Comparison of ENCODE assay signal across 9 cellular contexts in the genomic region with DNA sequence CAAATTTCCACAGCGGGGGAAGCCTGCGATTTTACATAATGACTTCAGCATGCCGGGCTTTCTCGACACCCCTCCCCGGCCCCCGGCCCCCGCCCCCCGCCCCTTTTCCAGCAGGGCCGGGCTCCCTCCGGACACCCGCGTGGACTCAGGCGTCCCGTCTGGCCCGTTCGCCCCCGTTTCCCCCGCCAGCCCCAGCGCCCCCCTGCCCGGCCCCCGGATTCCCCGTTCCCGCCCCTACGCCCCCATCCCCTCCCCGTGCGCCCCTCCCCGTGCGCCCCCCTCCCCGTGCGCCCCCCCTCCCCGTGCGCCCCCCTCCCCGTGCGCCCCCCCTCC. TPM values are rescaled to one million over a fixed set of nuclear protein-coding genes. Genes with fewer than 3 reads are reported as not detected.
DNase-seq lines count a peak whose midpoint lies in the region; ATAC-seq, FAIRE-seq and TF ChIP-seq lines count a peak whose summit lies in the region.
"Had no signal": no experiment of that assay in that cellular context is flagged by ENCODE, and none has a peak within 500 bp of the region (broad histone marks: within the 10 kb centered on the region; RNA-seq: fewer than 3 reads in every experiment).

No MANE protein-coding gene starts in this region.

- H4K20me1 ChIP-seq in Karpas-422 (ENCODE audit: insufficient read depth, low read depth, low read length) (peaks cover 6% of the 10 kb centered on the region; the same call in 1 of the 2 replicates), HepG2 (ENCODE audit: insufficient read depth, low read length) (peaks cover 5% of the 10 kb centered on the region)

- no TSS peak for BruUV-seq in HepG2 (replicated peaks; lab: Mats Ljungman, UMichigan)

- H3K4me3 Mint-ChIP-seq in CD4-positive, CD25-positive, alpha-beta regulatory T cell: peak overlapping the region; percentile 83 to 97 (median 88)
- peak overlapping the region; percentile 87 for H3K4me3 Mint-ChIP-seq in endothelial cell (ENCODE audit: unreplicated experiment)

- no peak for DNase-seq in CD4-positive, CD25-positive, alpha-beta regulatory T cell
- DNase-seq in Karpas-422 (no peak), endothelial cell (ENCODE audit: low spot score) (peak; percentile 29), prostate gland (ENCODE audit: low spot score) (no peak), HepG2 (ENCODE audit: low spot score) (no peak), erythroblast (lab: John Stamatoyannopoulos, UW) (no peak)
- DNase-seq: activated CD8-positive, alpha-beta memory T cell treated with anti-CD3 and anti-CD28 coated beads, Interleukin-2, amount 10 ng/mL, durations not matched to agents 7 days and 5 days had no signal

- peaks cover 2 to 45% (median 18%) of the 10 kb centered on the region in 4 donors for H3K4me1 Mint-ChIP-seq in CD4-positive, CD25-positive, alpha-beta regulatory T cell
- H3K4me1 Mint-ChIP-seq in endothelial cell (ENCODE audit: unreplicated experiment): peaks cover 15% of the 10 kb centered on the region

- POLR2A ChIA-PET in HepG2 (lab: Yijun Ruan, JAX): no interaction called here

- H3K36me3 ChIP-seq in CD4-positive, CD25-positive, alpha-beta regulatory T cell (ENCODE audit: control insufficient read depth, insufficient read depth, low read length): no peaks in the 10 kb centered on the region
- H3K36me3 ChIP-seq in Karpas-422 (ENCODE audit: insufficient read depth, low read length): peaks cover 8% of the 10 kb centered on the region; the same call in 1 of the 2 replicates
- H3K36me3 ChIP-seq in prostate gland: no peaks in the 10 kb centered on the region
- no peaks in the 10 kb centered on the region for H3K36me3 ChIP-seq in HepG2 (replicated peaks in 1 of 2; ENCODE audit: control insufficient read depth in 1 of 2, insufficient read depth in 2 of 2, low read length in 2 of 2)

- TF ChIP-seq POLR2A in prostate gland (IDR thresholded peaks at IDR 0.05) (no peak), HepG2 (IDR thresholded peaks at IDR 0.05; ENCODE audit: insufficient read depth in 1 of 2, low read depth in 2 of 2, low read length in 2 of 2) (no peak), erythroblast (IDR thresholded peaks at IDR 0.05; ENCODE audit: low read length) (no peak)

- 3% methylated on average over 8 of the region's 34 CpGs for WGBS in prostate gland
- 33% methylated on average over 25 of the region's 34 CpGs for WGBS in HepG2 (ENCODE audit: low lambda C conversion rate)

- peaks cover 44% of the 10 kb centered on the region for H3K27me3 Mint-ChIP-seq in CD4-positive, CD25-positive, alpha-beta regulatory T cell
- peaks cover 40% of the 10 kb centered on the region for H3K27me3 Mint-ChIP-seq in endothelial cell (ENCODE audit: unreplicated experiment)

- TF ChIP-seq EP300 in HepG2 (IDR thresholded peaks at IDR 0.05; ENCODE audit: low read depth in 2 of 2, low read length in 2 of 2): no peak
- no peak for TF ChIP-seq EP300 in HepG2 (CRISPR knock-in tag; IDR thresholded peaks at IDR 0.05; ENCODE audit: borderline replicate concordance)

- peaks cover under 1% of the 10 kb centered on the region for H3K27me3 ChIP-seq in CD4-positive, CD25-positive, alpha-beta regulatory T cell (ENCODE audit: control insufficient read depth, insufficient read depth, low read length)
- peaks cover 2% of the 10 kb centered on the region; the same call in 1 of the 2 replicates for H3K27me3 ChIP-seq in Karpas-422 (ENCODE audit: low read length)
- H3K27me3 ChIP-seq in prostate gland (replicated peaks; ENCODE audit: insufficient read depth): no peaks in the 10 kb centered on the region
- peaks cover 16 to 68% of the 10 kb centered on the region in 2 experiments for H3K27me3 ChIP-seq in HepG2 (ENCODE audit: control insufficient read depth in 1 of 2, insufficient read depth in 2 of 2, low read length in 2 of 2)

- H3K9ac ChIP-seq in Karpas-422 (ENCODE audit: low read length): peak overlapping the region; percentile 49; the same call in 1 of the 2 replicates
- no peak overlapping the region for H3K9ac ChIP-seq in HepG2 (ENCODE audit: insufficient read depth, low read depth, low read length)

- H3K9me2 ChIP-seq in Karpas-422 (replicated peaks; ENCODE audit: insufficient read depth, low read length): no peaks in the 10 kb centered on the region

- in situ Hi-C loops in HepG2 (cut with HindIII; ENCODE audit: extremely low pct_ligation_motif_present, low pct_unique_long_range_greater_than_20kb): no loop called here

- H3K4me2 ChIP-seq in Karpas-422 (ENCODE audit: low read depth, low read length, poor library complexity, severe bottlenecking): peak overlapping the region; percentile 76
- no peak overlapping the region for H3K4me2 ChIP-seq in HepG2 (ENCODE audit: low read depth, low read length)

- H2AFZ ChIP-seq in Karpas-422 (ENCODE audit: low read length): no peak overlapping the region
- no peak overlapping the region for H2AFZ ChIP-seq in HepG2 (ENCODE audit: low read length)

- no peak for ATAC-seq in CD4-positive, CD25-positive, alpha-beta regulatory T cell (ENCODE audit: low read depth in 2 of 2)
- ATAC-seq in HG02938 (IDR thresholded peaks at IDR 0.05; ENCODE audit: unreplicated experiment) (no peak), HepG2 (no peak), HG03342 (IDR thresholded peaks at IDR 0.05; ENCODE audit: unreplicated experiment) (no peak)

- H3K27ac ChIP-seq in CD4-positive, CD25-positive, alpha-beta regulatory T cell (ENCODE audit: insufficient read depth, low read length, poor library complexity, severe bottlenecking): no peak overlapping the region
- H3K27ac ChIP-seq in Karpas-422 (ENCODE audit: low read length) (no peak overlapping the region), prostate gland (peak overlapping the region in 1 of 2 donors; percentile 75), HepG2 (ENCODE audit: extremely low read length, insufficient read depth, low read length) (no peak overlapping the region)

- TF ChIP-seq RAD21 in HepG2 (CRISPR knock-in tag; IDR thresholded peaks at IDR 0.05): no peak

- CTCF ChIA-PET in HepG2 (lab: Yijun Ruan, JAX; ENCODE audit: low intra/inter-chr PET ratio, low total read pairs): no interaction called here

- H3K36me3 Mint-ChIP-seq in CD4-positive, CD25-positive, alpha-beta regulatory T cell: peaks cover 4% of the 10 kb centered on the region
- peaks cover 13% of the 10 kb centered on the region for H3K36me3 Mint-ChIP-seq in endothelial cell (ENCODE audit: low read depth, unreplicated experiment)
- H3K36me3 Mint-ChIP-seq: activated CD8-positive, alpha-beta memory T cell treated with anti-CD3 and anti-CD28 coated beads, Interleukin-2, amount 10 ng/mL, durations not matched to agents 7 days and 5 days had no signal

- H3K9me3 ChIP-seq in CD4-positive, CD25-positive, alpha-beta regulatory T cell (ENCODE audit: control insufficient read depth in 2 of 2, low read length in 2 of 2): no peaks in the 10 kb centered on the region
- no peaks in the 10 kb centered on the region for H3K9me3 ChIP-seq in Karpas-422 (ENCODE audit: low read length)
- H3K9me3 ChIP-seq in prostate gland: no peaks in the 10 kb centered on the region
- H3K9me3 ChIP-seq in HepG2 (ENCODE audit: low read length): no peaks in the 10 kb centered on the region

- FAIRE-seq in HepG2 (lab: Jason Lieb, UNC): no peak

- H3K27ac Mint-ChIP-seq in CD4-positive, CD25-positive, alpha-beta regulatory T cell: no peak overlapping the region
- no peak overlapping the region for H3K27ac Mint-ChIP-seq in endothelial cell (ENCODE audit: unreplicated experiment)
- H3K27ac Mint-ChIP-seq: activated CD8-positive, alpha-beta memory T cell treated with anti-CD3 and anti-CD28 coated beads, Interleukin-2, amount 10 ng/mL, durations not matched to agents 7 days and 5 days had no signal

- intact Hi-C loops in prostate gland (cut with DNase I) (loop anchor here (5.0 kb wide), 1 partner anchor 132 kb away; no protein-coding TSS in a partner anchor), HepG2 (cut with micrococcal nuclease; ENCODE audit: unreplicated experiment) (no loop called here)

- H3K4me1 ChIP-seq in CD4-positive, CD25-positive, alpha-beta regulatory T cell (ENCODE audit: control insufficient read depth, insufficient read depth, low read length, poor library complexity, severe bottlenecking): peaks cover 53% of the 10 kb centered on the region
- H3K4me1 ChIP-seq in Karpas-422 (ENCODE audit: low read length) (peaks cover 57% of the 10 kb centered on the region), prostate gland (replicated peaks) (peaks cover 3% of the 10 kb centered on the region), HepG2 (ENCODE audit: insufficient read depth, low read length) (no peaks in the 10 kb centered on the region)

- H3K4me3 ChIP-seq in CD4-positive, CD25-positive, alpha-beta regulatory T cell (ENCODE audit: low read depth, low read length): no peak overlapping the region
- H3K4me3 ChIP-seq in Karpas-422 (ENCODE audit: low read length) (peak overlapping the region; percentile 63; the same call in 1 of the 2 replicates), prostate gland (peak overlapping the region; percentile 45 to 54), HepG2 (replicated peaks in 1 of 3; ENCODE audit: insufficient read depth in 1 of 3, low read depth in 2 of 3, low read length in 3 of 3) (no peak overlapping the region)

- no peaks in the 10 kb centered on the region for H3K9me3 Mint-ChIP-seq in CD4-positive, CD25-positive, alpha-beta regulatory T cell
- H3K9me3 Mint-ChIP-seq in endothelial cell (ENCODE audit: unreplicated experiment): no peaks in the 10 kb centered on the region

- TF ChIP-seq CTCF in endothelial cell (IDR thresholded peaks at IDR 0.05; ENCODE audit: unreplicated experiment): no peak
- TF ChIP-seq CTCF in prostate gland (IDR thresholded peaks at IDR 0.05): no peak
- TF ChIP-seq CTCF in HepG2 (CRISPR knock-in tag; IDR thresholded peaks at IDR 0.05): no peak

- peaks cover 34% of the 10 kb centered on the region for H3K79me2 ChIP-seq in Karpas-422 (ENCODE audit: low read length)
- no peaks in the 10 kb centered on the region for H3K79me2 ChIP-seq in HepG2 (ENCODE audit: insufficient read depth, low read length)

RNA-seq across cellular contexts. Expression of a gene that starts 0.5 kb away (rescaled TPM):
- total RNA-seq in CD4-positive, CD25-positive, alpha-beta regulatory T cell: 64.7 TPM
- polyA plus RNA-seq in CD4-positive, CD25-positive, alpha-beta regulatory T cell: 10 to 100 TPM; 13.1 to 23.8 (median 19.2) TPM
- total RNA-seq in Karpas-422 (2014; rRNA removed; shearing (Covaris generic); ENCODE audit: low replicate concordance): 42.9 and 46.1 TPM in 2 replicates
- total RNA-seq in endothelial cell (ENCODE audit: unreplicated experiment): 40.6 TPM
- 10 to 100 TPM; 16.8 to 24.6 TPM for total RNA-seq in prostate gland
- not detected in 2 replicates for total RNA-seq in HepG2 (2016; rRNA removed; fragmentation: Illumina TruSeq; extraction: Trizol)
- not detected in 2 replicates for total RNA-seq in HepG2 (2016; cell fraction: cytosol; rRNA removed; fragmentation: Illumina TruSeq; extraction: Trizol; ENCODE audit: low read depth)
- not detected in 2 replicates for total RNA-seq in HepG2 (2016; cell fraction: insoluble cytoplasmic fraction; rRNA removed; fragmentation: Illumina TruSeq; extraction: Trizol)
- total RNA-seq in HepG2 (2016; cell fraction: membrane; rRNA removed; fragmentation: Illumina TruSeq; extraction: Trizol): not detected in 2 replicates
- total RNA-seq in HepG2 (2016; cell fraction: nucleus; rRNA removed; fragmentation: Illumina TruSeq; extraction: Trizol): not detected in 2 replicates
- 0.04 TPM in 1 of 2 replicates, not detected in the other for polyA plus RNA-seq in HepG2 (2011; rRNA removed)
- 0.03 TPM in 1 of 2 replicates, not detected in the other for polyA plus RNA-seq in HepG2 (2011; cell fraction: cytosol; rRNA removed)
- polyA plus RNA-seq in HepG2 (2011; cell fraction: nucleus; rRNA removed): 0.12 and 0.23 TPM in 2 replicates
- 0.04 and 0.05 TPM in 2 replicates for polyA plus RNA-seq in HepG2 (2012)
- not detected in 2 replicates for polyA plus RNA-seq in HepG2 (2016; cell fraction: cytosol; fragmentation: Illumina TruSeq; extraction: Trizol; ENCODE audit: low read depth)
- polyA plus RNA-seq in HepG2 (2016; cell fraction: insoluble cytoplasmic fraction; fragmentation: Illumina TruSeq; extraction: Trizol; ENCODE audit: low read depth): not detected in 2 replicates
- polyA plus RNA-seq in HepG2 (2016; cell fraction: membrane; fragmentation: Illumina TruSeq; extraction: Trizol; ENCODE audit: low read depth): not detected in 2 replicates
- not detected in 2 replicates for polyA plus RNA-seq in HepG2 (2016; cell fraction: nucleus; fragmentation: Illumina TruSeq; extraction: Trizol; ENCODE audit: insufficient read depth, low read depth)
- polyA minus RNA-seq in HepG2 (2011; rRNA and poly(A)+ RNA removed; ENCODE audit: low replicate concordance): 0.42 TPM in 1 of 2 replicates, not detected in the other
- not detected in 2 replicates for polyA minus RNA-seq in HepG2 (2011; cell fraction: cytosol; rRNA and poly(A)+ RNA removed)
- polyA minus RNA-seq in HepG2 (2011; cell fraction: nucleus; rRNA and poly(A)+ RNA removed): not detected in 2 replicates

Comparison
In these comparisons a context has a peak if more than half of its experiments do, and no peak if none do; other contexts are left out.
1. H3K4me3 ChIP-seq: peak in Karpas-422 (single experiment) and prostate gland (2 of 2); none in CD4-positive, CD25-positive, alpha-beta regulatory T cell (single experiment) and HepG2 (0 of 3).
2. RNA of a gene that starts 0.5 kb away (total RNA-seq): 64.7 TPM in CD4-positive, CD25-positive, alpha-beta regulatory T cell (single experiment), 42.9 to 46.1 TPM in Karpas-422, 40.6 TPM in endothelial cell (single experiment) and 16.8 to 24.6 TPM in prostate gland; not detected in HepG2; every median in the first group is over 10 times any median in the second.